In genomic region chr2:84902526-84902925, GRCh38 we compare ENCODE assay signal across 12 cellular contexts.
"Had no signal": no experiment of that assay in that cellular context is flagged by ENCODE, and none has a peak within 500 bp of the region (broad histone marks: within the 10 kb centered on the region; RNA-seq: fewer than 3 reads in every experiment).

No MANE protein-coding gene starts in this region.

- DNase-seq: activated effector memory CD4-positive, alpha-beta T cell treated with Interleukin-2 at 50 U/mL for 16 hours; activated T-cell treated with anti-CD3 and anti-CD28 coated beads, Interleukin-2, amount 50 U/mL, for 1 hour; aorta; occipital lobe; psoas muscle; SIG-M5; sigmoid colon; stimulated activated naive CD4-positive, alpha-beta T cell; substantia nigra; upper lobe of left lung had no signal

- H3K4me3 Mint-ChIP-seq: activated naive CD8-positive, alpha-beta T cell had no signal

- H3K4me3 ChIP-seq: gastroesophageal sphincter, psoas muscle, sigmoid colon, upper lobe of left lung had no signal

- H3K36me3 ChIP-seq: gastroesophageal sphincter, sigmoid colon had no signal

- ATAC-seq: gastroesophageal sphincter, psoas muscle had no signal

- H3K9me3 ChIP-seq: gastroesophageal sphincter, psoas muscle, sigmoid colon, upper lobe of left lung had no signal

- H3K27me3 ChIP-seq: gastroesophageal sphincter, sigmoid colon, upper lobe of left lung had no signal

- H3K27me3 Mint-ChIP-seq: activated naive CD8-positive, alpha-beta T cell had no signal

- H3K27ac ChIP-seq: gastroesophageal sphincter, psoas muscle, sigmoid colon, upper lobe of left lung had no signal
